In the genomic region with DNA sequence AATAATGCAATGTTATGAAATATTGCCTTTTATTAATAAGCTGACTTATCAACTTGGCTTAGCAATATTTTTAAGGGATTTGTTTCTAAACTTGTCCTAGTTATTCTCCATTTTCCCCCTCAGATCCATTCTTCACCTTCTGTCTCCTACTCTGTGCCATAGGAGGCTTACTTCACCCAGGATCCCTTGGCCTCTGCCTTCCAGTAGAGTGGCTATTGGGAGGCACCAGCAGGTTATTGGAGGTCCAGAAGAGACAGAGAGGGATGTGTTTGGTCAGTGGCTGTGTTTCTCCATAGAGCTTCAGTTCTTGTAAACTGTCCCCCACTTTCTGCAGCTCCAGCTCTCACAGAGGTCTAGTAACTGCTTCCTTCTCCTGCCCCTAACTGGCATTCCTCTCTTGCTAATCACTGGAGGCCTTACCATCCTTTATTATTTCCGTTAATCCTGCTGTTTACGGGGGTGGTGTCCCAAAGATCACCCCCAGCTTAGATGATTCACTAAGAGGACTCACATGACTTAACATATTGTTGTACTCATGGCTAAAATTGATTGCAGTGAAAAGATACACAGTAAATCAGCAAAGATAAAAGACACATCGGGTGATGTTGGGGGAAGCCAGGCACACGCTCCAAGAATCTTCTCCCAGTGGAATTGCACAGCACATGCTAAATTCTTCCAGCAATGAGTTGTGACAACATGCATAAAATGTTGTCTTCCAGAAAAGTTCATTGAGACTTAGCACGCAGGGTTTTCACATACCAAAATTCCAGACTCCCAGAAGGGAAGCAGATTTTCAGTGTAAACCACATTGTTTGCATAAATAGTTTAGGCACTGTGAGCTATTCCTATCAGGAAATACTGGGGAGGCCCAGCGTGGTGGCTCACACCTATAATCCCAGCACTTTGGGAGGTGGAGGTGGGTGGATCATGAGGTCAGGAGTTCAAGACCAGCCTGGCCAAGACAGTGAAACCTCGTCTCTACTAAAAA, we compare ENCODE assay signal across 13 cellular contexts.
DNase-seq lines count a peak whose midpoint lies in the region; ATAC-seq and TF ChIP-seq lines count a peak whose summit lies in the region.
"Had no signal": no experiment of that assay in that cellular context is flagged by ENCODE, and none has a peak within 500 bp of the region (broad histone marks: within the 10 kb centered on the region; RNA-seq: fewer than 3 reads in every experiment).

No MANE protein-coding gene starts in this region.

- H3K4me3 ChIP-seq in ACC112 (ENCODE audit: low read depth, low read length) = peak overlapping the region; percentile 15; the same call in 1 of the 2 replicates
- H3K4me3 ChIP-seq in breast epithelium = no peak overlapping the region
- H3K4me3 ChIP-seq in left lung = no peak overlapping the region
- H3K4me3 ChIP-seq: adrenal gland, BLaER1, GM12878, thoracic aorta had no signal

- H3K27ac ChIP-seq in ACC112 (ENCODE audit: low read depth, low read length) = peak overlapping the region; percentile 99
- peak overlapping the region; percentile 63 to 78 for H3K27ac ChIP-seq in breast epithelium
- no peak overlapping the region for H3K27ac ChIP-seq in left lung
- H3K27ac ChIP-seq: BLaER1, thoracic aorta had no signal

- H3K27me3 ChIP-seq in ACC112 (ENCODE audit: insufficient read depth, low read length) (no peaks in the 10 kb centered on the region), breast epithelium (no peaks in the 10 kb centered on the region), left lung (no peaks in the 10 kb centered on the region)
- H3K27me3 ChIP-seq: BLaER1 had no signal

- H3K79me2 ChIP-seq in ACC112 (ENCODE audit: control insufficient read depth, insufficient read depth, low read length, unreplicated experiment) = no peaks in the 10 kb centered on the region

- DNase-seq in HT1080 (ENCODE audit: low read depth) = peak; percentile 99
- DNase-seq in breast epithelium (ENCODE audit: low spot score in 2 of 2) = peak in 1 of 2 donors; percentile 21
- no peak for DNase-seq in left lung
- no peak for DNase-seq in NCI-H2107 (lab: John Stamatoyannopoulos, UW)
- DNase-seq in posterior vena cava (ENCODE audit: low spot score) = no peak
- DNase-seq: stimulated activated CD4-positive, alpha-beta T cell treated with anti-CD3 and anti-CD28 coated beads, Interleukin-15, amount 100 ng/mL, for 24 hours had no signal

- no peak for TF ChIP-seq CTCF in breast epithelium (IDR thresholded peaks at IDR 0.05)
- TF ChIP-seq CTCF in left lung (IDR thresholded peaks at IDR 0.05) = no peak

- H2AFZ ChIP-seq in ACC112 (ENCODE audit: low read length, unreplicated experiment) = no peak overlapping the region

- TF ChIP-seq POLR2A in breast epithelium (IDR thresholded peaks at IDR 0.05) (no peak), GM18505 (IDR thresholded peaks at IDR 0.05; ENCODE audit: borderline replicate concordance, extremely low read depth, insufficient read depth, insufficient read length) (no peak)

- intact Hi-C loops in breast epithelium (cut with DNase I; ENCODE audit: low total_unique reads) = no loop called here
- intact Hi-C loops in left lung (cut with DNase I) = no loop called here
- intact Hi-C loops in posterior vena cava (cut with DNase I) = no loop called here

- H3K9me3 ChIP-seq in breast epithelium = no peaks in the 10 kb centered on the region
- H3K9me3 ChIP-seq in left lung = no peaks in the 10 kb centered on the region
- H3K9me3 ChIP-seq: adrenal gland, BLaER1, thoracic aorta had no signal

- peaks cover 36% of the 10 kb centered on the region for H3K4me1 ChIP-seq in ACC112 (ENCODE audit: control insufficient read depth, insufficient read depth, low read length, unreplicated experiment)
- H3K4me1 ChIP-seq in breast epithelium = no peaks in the 10 kb centered on the region
- no peaks in the 10 kb centered on the region for H3K4me1 ChIP-seq in left lung
- H3K4me1 ChIP-seq: adrenal gland, BLaER1 had no signal

- H3K36me3 ChIP-seq in ACC112 (ENCODE audit: insufficient read depth, low read length) (peaks cover 8% of the 10 kb centered on the region; the same call in 1 of the 2 replicates), breast epithelium (no peaks in the 10 kb centered on the region), left lung (no peaks in the 10 kb centered on the region)
- H3K36me3 ChIP-seq: adrenal gland, BLaER1, thoracic aorta had no signal

- ATAC-seq in left lung (peak; percentile 32), GM18505 (IDR thresholded peaks at IDR 0.05; ENCODE audit: unreplicated experiment) (no peak), GM18511 (IDR thresholded peaks at IDR 0.05; ENCODE audit: unreplicated experiment) (no peak)
- ATAC-seq: GM12878 had no signal

Comparison
In these comparisons a context has a peak if more than half of its experiments do, and no peak if none do; other contexts are left out.
1. H3K27ac ChIP-seq: peak in ACC112 (single experiment) and breast epithelium (2 of 2); none in left lung (0 of 2).